Comparison of ENCODE assay signal across 9 cellular contexts in genomic region chr2:111168528-111168929, GRCh38. TPM values are rescaled to one million over a fixed set of nuclear protein-coding genes. Genes with fewer than 3 reads are reported as not detected.
A peak's percentile ranks its signal among the peaks of the same experiment; 100 is the strongest.
DNase-seq lines count a peak whose midpoint lies in the region; ATAC-seq and TF ChIP-seq lines count a peak whose summit lies in the region.
"Had no signal": no experiment of that assay in that cellular context is flagged by ENCODE, and none has a peak within 500 bp of the region (broad histone marks: within the 10 kb centered on the region; RNA-seq: fewer than 3 reads in every experiment).

No MANE protein-coding gene starts in this region.

- H3K9me3 Mint-ChIP-seq in Caco-2 (ENCODE audit: unreplicated experiment): no peaks in the 10 kb centered on the region

- no peaks in the 10 kb centered on the region for H3K27me3 Mint-ChIP-seq in Caco-2 (ENCODE audit: insufficient read depth, unreplicated experiment)

- peak; percentile 67 for ATAC-seq in GM18909 (IDR thresholded peaks at IDR 0.05; ENCODE audit: poor library complexity, unreplicated experiment)

- H3K4me3 ChIP-seq in Jurkat, Clone E6-1 (ENCODE audit: low read length): no peak overlapping the region
- no peak overlapping the region for H3K4me3 ChIP-seq in spleen
- H3K4me3 ChIP-seq in Caco-2 (ENCODE audit: low read depth, low read length): no peak overlapping the region
- H3K4me3 ChIP-seq: dorsolateral prefrontal cortex had no signal

- no peak overlapping the region for H3K27ac ChIP-seq in spleen
- H3K27ac ChIP-seq: dorsolateral prefrontal cortex had no signal

- DNase-seq in 8988T (peak; percentile 38), fibroblast of the conjunctiva (ENCODE audit: low read depth) (peak; percentile 30), spleen (no peak), Caco-2 (no peak)
- peak; percentile 81 for DNase-seq in Jurkat, Clone E6-1 (ENCODE audit: low read depth, low spot score)
- DNase-seq in activated CD8-positive, alpha-beta memory T cell treated with anti-CD3 and anti-CD28 coated beads for 48 hours (ENCODE audit: low read depth in 2 of 3, low spot score in 2 of 3): peak in 2 of 3 experiments; percentile 16 to 37
- DNase-seq in stimulated activated CD4-positive, alpha-beta T cell treated with anti-CD3 and anti-CD28 coated beads, Interleukin-4, amount 100 ng/mL, for 24 hours: peak; percentile 83

- H3K27me3 ChIP-seq in spleen (replicated peaks in 1 of 7) (no peaks in the 10 kb centered on the region), Caco-2 (replicated peaks; ENCODE audit: control insufficient read depth, insufficient read depth, low read length) (no peaks in the 10 kb centered on the region)

- no peak overlapping the region for H3K4me3 Mint-ChIP-seq in Caco-2 (ENCODE audit: unreplicated experiment)

- TF ChIP-seq CTCF in spleen (IDR thresholded peaks at IDR 0.05 in 8 of 11, conservative IDR thresholded peaks at IDR 0.05 in 3 of 11): no peak
- no peak for TF ChIP-seq CTCF in Caco-2 (IDR thresholded peaks at IDR 0.05; ENCODE audit: insufficient read depth in 1 of 2, low read depth in 1 of 2, low read length in 1 of 2, severe bottlenecking in 1 of 2, unreplicated experiment in 1 of 2)

- H3K36me3 ChIP-seq in spleen (peaks cover 0 to 43% (median 18%) of the 10 kb centered on the region in 6 donors), Caco-2 (ENCODE audit: control insufficient read depth, insufficient read depth, low read length) (peaks cover 3% of the 10 kb centered on the region; the same call in 1 of the 2 replicates)

- 34 to 51% (median 42%) methylated on average over 8 of the region's 8 CpGs for WGBS in spleen, 5 donors

- H3K9me3 ChIP-seq in spleen (no peaks in the 10 kb centered on the region), Caco-2 (no peaks in the 10 kb centered on the region; the same call in 1 of the 2 replicates)

- H3K4me1 ChIP-seq in spleen: peaks cover 0 to 19% (median 0%) of the 10 kb centered on the region in 6 donors
- no peaks in the 10 kb centered on the region for H3K4me1 ChIP-seq in Caco-2

- TF ChIP-seq POLR2A in spleen (IDR thresholded peaks at IDR 0.05): no peak

- POLR2A ChIA-PET in Caco-2 (lab: Charles Lee): no interaction called here

- peaks cover 17% of the 10 kb centered on the region for H3K36me3 Mint-ChIP-seq in Caco-2 (ENCODE audit: insufficient read depth, unreplicated experiment)

- BruUV-seq in Caco-2 (replicated peaks; lab: Mats Ljungman, UMichigan): no TSS peak

- CTCF ChIA-PET in Caco-2 (lab: Charles Lee): no interaction called here

- H3K4me1 Mint-ChIP-seq in Caco-2 (ENCODE audit: low read depth, unreplicated experiment): peaks cover 18% of the 10 kb centered on the region

- intact Hi-C loops in spleen (cut with DNase I; ENCODE audit: low total_unique reads): no loop called here
- intact Hi-C loops in Caco-2 (cut with micrococcal nuclease; ENCODE audit: unreplicated experiment): no loop called here

- no peak overlapping the region for H3K27ac Mint-ChIP-seq in Caco-2 (ENCODE audit: unreplicated experiment)

RNA-seq across cellular contexts. Expression of gene BCL2L11, which starts 47.8 kb away (rescaled TPM):
- 9.5 TPM for polyA plus RNA-seq in Jurkat, Clone E6-1 (2012; ENCODE audit: insufficient read depth, insufficient read length)
- total RNA-seq in spleen (10 to 100 TPM; 28.7 to 95.2 (median 39.9) TPM), Caco-2 (2022) (27.7 and 28.9 TPM in 2 replicates)
- polyA plus RNA-seq in spleen: 1 to 10 TPM; 4.6 to 8.8 (median 6.9) TPM

Comparison
In these comparisons a context has a peak if more than half of its experiments do, and no peak if none do; other contexts are left out.
1. DNase-seq: peak in 8988T (single experiment), Jurkat, Clone E6-1 (single experiment), activated CD8-positive, alpha-beta memory T cell treated with anti-CD3 and anti-CD28 coated beads for 48 hours (2 of 3), fibroblast of the conjunctiva (single experiment) and stimulated activated CD4-positive, alpha-beta T cell treated with anti-CD3 and anti-CD28 coated beads, Interleukin-4, amount 100 ng/mL, for 24 hours (single experiment); none in spleen (single experiment) and Caco-2 (0 of 2).